Comparison of ENCODE assay signal across 8 cellular contexts in the genomic region with DNA sequence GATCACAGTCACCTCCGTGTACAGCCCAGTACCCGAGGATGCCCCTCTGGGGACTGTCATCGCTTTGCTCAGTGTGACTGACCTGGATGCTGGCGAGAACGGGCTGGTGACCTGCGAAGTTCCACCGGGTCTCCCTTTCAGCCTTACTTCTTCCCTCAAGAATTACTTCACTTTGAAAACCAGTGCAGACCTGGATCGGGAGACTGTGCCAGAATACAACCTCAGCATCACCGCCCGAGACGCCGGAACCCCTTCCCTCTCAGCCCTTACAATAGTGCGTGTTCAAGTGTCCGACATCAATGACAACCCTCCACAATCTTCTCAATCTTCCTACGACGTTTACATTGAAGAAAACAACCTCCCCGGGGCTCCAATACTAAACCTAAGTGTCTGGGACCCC. TPM values are rescaled to one million over a fixed set of nuclear protein-coding genes. Genes with fewer than 3 reads are reported as not detected.
DNase-seq lines count a peak whose midpoint lies in the region; ATAC-seq and TF ChIP-seq lines count a peak whose summit lies in the region.

No MANE protein-coding gene starts in this region.

- no peak for TF ChIP-seq CTCF in stomach (IDR thresholded peaks at IDR 0.05)

- no peak for ATAC-seq in activated naive CD8-positive, alpha-beta T cell treated with anti-CD3 and anti-CD28 coated beads, Interleukin-2, amount 50 U/mL, for 24 hours
- no peak for ATAC-seq in HG03439 (IDR thresholded peaks at IDR 0.05; ENCODE audit: unreplicated experiment)
- ATAC-seq in HG03135 (IDR thresholded peaks at IDR 0.05; ENCODE audit: unreplicated experiment) = no peak

- H3K36me3 ChIP-seq in stomach = no peaks in the 10 kb centered on the region

- H3K4me1 Mint-ChIP-seq in activated CD4-positive, alpha-beta T cell treated with anti-CD3 and anti-CD28 coated beads, Interleukin-2, amount 10 ng/mL, durations not matched to agents 24 days and 14 days = peaks cover 18% of the 10 kb centered on the region
- peaks cover 28% of the 10 kb centered on the region for H3K4me1 Mint-ChIP-seq in activated naive CD8-positive, alpha-beta T cell treated with anti-CD3 and anti-CD28 coated beads, Interleukin-2, amount 50 U/mL, for 24 hours

- peak overlapping the region; percentile 91 for H3K4me3 Mint-ChIP-seq in activated CD4-positive, alpha-beta T cell treated with anti-CD3 and anti-CD28 coated beads, Interleukin-2, amount 10 ng/mL, durations not matched to agents 24 days and 14 days
- peak overlapping the region; percentile 84 for H3K4me3 Mint-ChIP-seq in activated naive CD8-positive, alpha-beta T cell treated with anti-CD3 and anti-CD28 coated beads, Interleukin-2, amount 50 U/mL, for 24 hours

- H3K9me3 Mint-ChIP-seq in activated CD4-positive, alpha-beta T cell treated with anti-CD3 and anti-CD28 coated beads, Interleukin-2, amount 10 ng/mL, durations not matched to agents 24 days and 14 days = no peaks in the 10 kb centered on the region
- H3K9me3 Mint-ChIP-seq in activated naive CD8-positive, alpha-beta T cell treated with anti-CD3 and anti-CD28 coated beads, Interleukin-2, amount 50 U/mL, for 24 hours = no peaks in the 10 kb centered on the region

- TF ChIP-seq POLR2A in stomach (IDR thresholded peaks at IDR 0.05) = no peak

- H3K27me3 Mint-ChIP-seq in activated CD4-positive, alpha-beta T cell treated with anti-CD3 and anti-CD28 coated beads, Interleukin-2, amount 10 ng/mL, durations not matched to agents 24 days and 14 days = peaks cover 62% of the 10 kb centered on the region
- peaks cover 62% of the 10 kb centered on the region for H3K27me3 Mint-ChIP-seq in activated naive CD8-positive, alpha-beta T cell treated with anti-CD3 and anti-CD28 coated beads, Interleukin-2, amount 50 U/mL, for 24 hours

- no peak overlapping the region for H3K27ac Mint-ChIP-seq in activated CD4-positive, alpha-beta T cell treated with anti-CD3 and anti-CD28 coated beads, Interleukin-2, amount 10 ng/mL, durations not matched to agents 24 days and 14 days
- H3K27ac Mint-ChIP-seq in activated naive CD8-positive, alpha-beta T cell treated with anti-CD3 and anti-CD28 coated beads, Interleukin-2, amount 50 U/mL, for 24 hours = no peak overlapping the region

- H3K36me3 Mint-ChIP-seq in activated CD4-positive, alpha-beta T cell treated with anti-CD3 and anti-CD28 coated beads, Interleukin-2, amount 10 ng/mL, durations not matched to agents 24 days and 14 days (ENCODE audit: low read depth) = no peaks in the 10 kb centered on the region
- H3K36me3 Mint-ChIP-seq in activated naive CD8-positive, alpha-beta T cell treated with anti-CD3 and anti-CD28 coated beads, Interleukin-2, amount 50 U/mL, for 24 hours (ENCODE audit: low read depth) = peaks cover 1% of the 10 kb centered on the region

- H3K4me3 ChIP-seq in stomach = peak overlapping the region; percentile 58 to 70 (median 64)

- WGBS in stomach, 5 donors = 25 to 37% (median 31%) methylated on average over 14 to 17 of the region's 17 CpGs

- H3K9me3 ChIP-seq in stomach = no peaks in the 10 kb centered on the region

- no peak for DNase-seq in activated CD4-positive, alpha-beta T cell treated with anti-CD3 and anti-CD28 coated beads, Interleukin-2, amount 10 ng/mL, durations not matched to agents 24 days and 14 days
- no peak for DNase-seq in activated CD4-positive, alpha-beta T cell treated with anti-CD3 and anti-CD28 coated beads for 1 hour
- no peak for DNase-seq in activated naive CD8-positive, alpha-beta T cell treated with anti-CD3 and anti-CD28 coated beads, Interleukin-2, amount 50 U/mL, for 24 hours
- DNase-seq in stomach (no peak), HCEC 1CT (no peak)

- intact Hi-C loops in activated CD4-positive, alpha-beta T cell treated with anti-CD3 and anti-CD28 coated beads, Interleukin-2, amount 10 ng/mL, durations not matched to agents 24 days and 14 days (cut with micrococcal nuclease) = loop anchor here (5.0 kb wide), 2 partner anchors 55 to 80 kb away; a partner anchor contains a TSS
- intact Hi-C loops in stomach (cut with DNase I; ENCODE audit: low total_unique reads) = loop anchor here (10.0 kb wide), 1 partner anchor 48 kb away; no protein-coding TSS in a partner anchor

- peaks cover 9% of the 10 kb centered on the region for H3K27me3 ChIP-seq in layer of hippocampus (ENCODE audit: control insufficient read depth, insufficient read depth, low read length)
- peaks cover 0 to 41% (median 21%) of the 10 kb centered on the region in 3 donors for H3K27me3 ChIP-seq in stomach

- H3K4me1 ChIP-seq in stomach = peaks cover 17 to 65% (median 53%) of the 10 kb centered on the region in 4 donors

- no peak for TF ChIP-seq EP300 in stomach (IDR thresholded peaks at IDR 0.05)

- H3K27ac ChIP-seq in layer of hippocampus (ENCODE audit: low read depth, low read length) = peak overlapping the region; percentile 75
- peak overlapping the region in 3 of 5 donors; percentile 86 to 92 (median 90) for H3K27ac ChIP-seq in stomach

RNA-seq across cellular contexts. Expression of a gene that starts 1.4 kb away (rescaled TPM):
- total RNA-seq in activated CD4-positive, alpha-beta T cell treated with anti-CD3 and anti-CD28 coated beads, Interleukin-2, amount 10 ng/mL, durations not matched to agents 24 days and 14 days = 0.24 and 0.58 TPM in 2 replicates
- 10 to 100 TPM in 4 of 5 donors, 1 to 10 TPM in 1; 7.6 to 35.8 (median 18.8) TPM for total RNA-seq in stomach
- 10 to 100 TPM; 20.0 to 30.3 (median 29.1) TPM for polyA plus RNA-seq in stomach

RNA-seq across cellular contexts. Expression of a gene that starts 7.7 kb away (rescaled TPM):
- not detected in 2 replicates for total RNA-seq in activated CD4-positive, alpha-beta T cell treated with anti-CD3 and anti-CD28 coated beads, Interleukin-2, amount 10 ng/mL, durations not matched to agents 24 days and 14 days
- 10 to 100 TPM in 1 of 5 donors, 1 to 10 TPM in 2, under 1 TPM in 1, not detected in 1; 0.87 to 15.4 (median 5.0) TPM for total RNA-seq in stomach
- not detected for polyA plus RNA-seq in stomach

RNA-seq across cellular contexts. Expression of a gene that starts 11.7 kb away (rescaled TPM):
- not detected in 2 replicates for total RNA-seq in activated CD4-positive, alpha-beta T cell treated with anti-CD3 and anti-CD28 coated beads, Interleukin-2, amount 10 ng/mL, durations not matched to agents 24 days and 14 days
- total RNA-seq in stomach = 1 to 10 TPM in 3 of 5 donors, not detected in 2; 2.0 to 3.5 (median 2.7) TPM
- polyA plus RNA-seq in stomach = under 1 TPM in 2 of 3 donors, not detected in 1; 0.08 to 0.12 TPM

RNA-seq across cellular contexts. Expression of a gene that starts 46.9 kb away (rescaled TPM):
- 0.12 and 0.16 TPM in 2 replicates for total RNA-seq in activated CD4-positive, alpha-beta T cell treated with anti-CD3 and anti-CD28 coated beads, Interleukin-2, amount 10 ng/mL, durations not matched to agents 24 days and 14 days
- 1 to 10 TPM in 4 of 5 donors, under 1 TPM in 1; 0.58 to 7.4 (median 5.4) TPM for total RNA-seq in stomach
- polyA plus RNA-seq in stomach = under 1 TPM in 2 of 3 donors, not detected in 1; 0.12 to 0.20 TPM

RNA-seq across cellular contexts. Expression of a gene that starts 56.3 kb away (rescaled TPM):
- total RNA-seq in activated CD4-positive, alpha-beta T cell treated with anti-CD3 and anti-CD28 coated beads, Interleukin-2, amount 10 ng/mL, durations not matched to agents 24 days and 14 days = 0.23 and 0.31 TPM in 2 replicates
- 10 to 100 TPM in 1 of 5 donors, 1 to 10 TPM in 3, under 1 TPM in 1; 0.45 to 15.2 (median 2.9) TPM for total RNA-seq in stomach
- under 1 TPM; 0.25 to 0.48 (median 0.31) TPM for polyA plus RNA-seq in stomach
